In the genomic region with DNA sequence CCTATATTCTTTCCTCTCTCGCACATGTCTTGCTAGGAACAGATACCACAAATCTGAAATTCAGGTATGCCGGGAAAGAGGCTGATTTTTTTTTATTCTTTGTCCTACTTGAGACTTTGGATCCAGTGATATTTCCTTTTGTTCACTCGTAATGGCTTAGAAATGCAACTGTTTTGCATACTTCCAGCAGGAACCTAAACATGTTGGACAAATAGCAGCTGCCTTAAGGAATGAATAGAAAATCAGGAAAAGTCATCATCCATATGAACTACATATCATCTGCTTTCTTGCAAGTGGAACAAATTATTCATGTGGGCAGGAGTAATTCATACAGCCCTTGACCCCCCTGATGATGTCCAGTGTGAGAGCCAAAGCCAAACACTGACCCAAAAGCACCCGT, we compare ENCODE assay signal across 28 cellular contexts.
"Had no signal": no experiment of that assay in that cellular context is flagged by ENCODE, and none has a peak within 500 bp of the region (broad histone marks: within the 10 kb centered on the region; RNA-seq: fewer than 3 reads in every experiment).

No MANE protein-coding gene starts in this region.

- H3K4me3 Mint-ChIP-seq: dendritic cell treated with granulocyte-macrophage colony-stimulating factor and Interleukin-4, amounts not matched to agents 40 ng/mL and 50 ng/mL, for 4 days; mesothelial cell of epicardium; naive B cell; nephron progenitor cell; stimulated activated naive CD8-positive, alpha-beta T cell treated with anti-CD3 and anti-CD28 coated beads, Interleukin-15, amount 100 ng/mL, for 72 hours had no signal

- H3K9me3 ChIP-seq: colonic mucosa, esophagus muscularis mucosa, left lung, mucosa of descending colon, prostate gland, right atrium auricular region, suprapubic skin had no signal

- H3K27me3 ChIP-seq: colonic mucosa, esophagus muscularis mucosa, heart right ventricle, left lung, right atrium auricular region, suprapubic skin had no signal

- H3K36me3 ChIP-seq: colonic mucosa, esophagus muscularis mucosa, heart right ventricle, left lung, prostate gland, right atrium auricular region, suprapubic skin had no signal

- H3K27me3 Mint-ChIP-seq: dendritic cell treated with granulocyte-macrophage colony-stimulating factor and Interleukin-4, amounts not matched to agents 40 ng/mL and 50 ng/mL, for 4 days; naive B cell; stimulated activated naive CD8-positive, alpha-beta T cell treated with anti-CD3 and anti-CD28 coated beads, Interleukin-15, amount 100 ng/mL, for 72 hours had no signal

- H3K27ac ChIP-seq: colonic mucosa, esophagus muscularis mucosa, heart right ventricle, left lung, prostate gland, right atrium auricular region, suprapubic skin had no signal

- H3K36me3 Mint-ChIP-seq: naive B cell had no signal

- ATAC-seq: heart right ventricle; left cardiac atrium; left lung; mucosa of descending colon; sciatic nerve; stimulated activated naive CD8-positive, alpha-beta T cell treated with anti-CD3 and anti-CD28 coated beads, Interleukin-15, amount 100 ng/mL, for 72 hours had no signal

- H3K4me2 ChIP-seq: smooth muscle cell had no signal

- H3K27ac Mint-ChIP-seq: dendritic cell treated with granulocyte-macrophage colony-stimulating factor and Interleukin-4, amounts not matched to agents 40 ng/mL and 50 ng/mL, for 4 days; mesothelial cell of epicardium; naive B cell; nephron progenitor cell; stimulated activated naive CD8-positive, alpha-beta T cell treated with anti-CD3 and anti-CD28 coated beads, Interleukin-15, amount 100 ng/mL, for 72 hours had no signal

- H3K4me1 ChIP-seq: prostate gland had no signal

- H3K4me3 ChIP-seq: colonic mucosa, esophagus muscularis mucosa, heart right ventricle, left lung, mucosa of descending colon, prostate gland, right atrium auricular region, smooth muscle cell, suprapubic skin had no signal

- DNase-seq: colonic mucosa; effector CD8-positive, alpha-beta T cell; foreskin melanocyte; glutamatergic neuron; heart right ventricle; hippocampal formation; left cardiac atrium; left lung; mesenchymal stem cell; mucosa of descending colon; naive B cell; nephron progenitor cell; nucleus accumbens; stimulated activated CD4-positive, alpha-beta T cell treated with anti-CD3 and anti-CD28 coated beads, Interleukin-12 subunit alpha, Interleukin-12 subunit beta, amount 100 ng/mL, for 4 hours; stimulated activated CD4-positive, alpha-beta T cell treated with anti-CD3 and anti-CD28 coated beads, Interleukin-1b, Interleukin-23, amount 100 ng/mL, for 48 hours; stimulated activated CD4-positive, alpha-beta T cell treated with anti-CD3 and anti-CD28 coated beads, Interleukin-4, amount 100 ng/mL, for 1 hour; stimulated activated CD8-positive, alpha-beta memory T cell treated with anti-CD3 and anti-CD28 coated beads, Interleukin-4, amount 100 ng/mL, for 48 hours; stimulated activated naive CD4-positive, alpha-beta T cell; stimulated activated naive CD8-positive, alpha-beta T cell treated with anti-CD3 and anti-CD28 coated beads, Interleukin-15, amount 100 ng/mL, for 72 hours; trophoblast cell had no signal

- H3K9me3 Mint-ChIP-seq: dendritic cell treated with granulocyte-macrophage colony-stimulating factor and Interleukin-4, amounts not matched to agents 40 ng/mL and 50 ng/mL, for 4 days had no signal
